ENCODE assay signal across 24 cellular contexts in genomic region chr3:150453353-150453752, GRCh38.
"Had no signal": no experiment of that assay in that cellular context is flagged by ENCODE, and none has a peak within 500 bp of the region (broad histone marks: within the 10 kb centered on the region; RNA-seq: fewer than 3 reads in every experiment).

No MANE protein-coding gene starts in this region.

- ATAC-seq: naive thymus-derived CD4-positive, alpha-beta T cell; natural killer cell treated with Interleukin-12 subunit alpha and Interleukin-12 subunit beta and Interleukin-15 and Interleukin-18, amount 100 ng/mL, for 72 hours; sciatic nerve; stimulated activated naive B cell treated with anti-CD40 and anti-IgM and Interleukin-4, amounts not matched to agents 10 μg/mL and 1 μg/mL and 100 μg/mL, for 72 hours; stimulated activated naive CD8-positive, alpha-beta T cell treated with anti-CD3 and anti-CD28 coated beads, Interleukin-15, Interleukin-2, amounts not matched to agents 100 U/mL and 50 U/mL, for 24 hours had no signal

- FAIRE-seq: kidney had no signal

- H3K27me3 Mint-ChIP-seq: naive thymus-derived CD4-positive, alpha-beta T cell; natural killer cell treated with Interleukin-12 subunit alpha and Interleukin-12 subunit beta and Interleukin-15 and Interleukin-18, amount 100 ng/mL, for 72 hours; progenitor cell of endocrine pancreas; stimulated activated naive B cell treated with anti-CD40 and anti-IgM and Interleukin-4, amounts not matched to agents 10 μg/mL and 1 μg/mL and 100 μg/mL, for 72 hours had no signal

- H3K4me1 ChIP-seq: testis had no signal

- H3K9me3 ChIP-seq: left ventricle myocardium inferior, ovary, right atrium auricular region, stomach, testis, thyroid gland, uterus had no signal

- H3K9me3 Mint-ChIP-seq: mesothelial cell of epicardium; naive thymus-derived CD4-positive, alpha-beta T cell; natural killer cell treated with Interleukin-12 subunit alpha and Interleukin-12 subunit beta and Interleukin-15 and Interleukin-18, amount 100 ng/mL, for 72 hours; stimulated activated naive B cell treated with anti-CD40 and anti-IgM and Interleukin-4, amounts not matched to agents 10 μg/mL and 1 μg/mL and 100 μg/mL, for 72 hours had no signal

- H3K27ac Mint-ChIP-seq: mesothelial cell of epicardium; natural killer cell treated with Interleukin-12 subunit alpha and Interleukin-12 subunit beta and Interleukin-15 and Interleukin-18, amount 100 ng/mL, for 72 hours; progenitor cell of endocrine pancreas; stimulated activated naive B cell treated with anti-CD40 and anti-IgM and Interleukin-4, amounts not matched to agents 10 μg/mL and 1 μg/mL and 100 μg/mL, for 72 hours had no signal

- DNase-seq: hippocampal formation; kidney; left ventricle myocardium inferior; mesendoderm; naive thymus-derived CD4-positive, alpha-beta T cell; ovary; stimulated activated CD4-positive, alpha-beta T cell treated with anti-CD3 and anti-CD28 coated beads, Interleukin-12 subunit alpha, Interleukin-12 subunit beta, amount 100 ng/mL, for 4 hours; stimulated activated CD4-positive, alpha-beta T cell treated with anti-CD3 and anti-CD28 coated beads, Interleukin-15, amount 100 ng/mL, for 24 hours; stimulated activated CD4-positive, alpha-beta T cell treated with anti-CD3 and anti-CD28 coated beads, Interleukin-2, amount 100 ng/mL, for 24 hours; stimulated activated CD4-positive, alpha-beta T cell treated with anti-CD3 and anti-CD28 coated beads, Interleukin-4, amount 100 ng/mL, for 1 hour; stimulated activated naive B cell treated with anti-CD40 and anti-IgM and Interleukin-4, amounts not matched to agents 10 μg/mL and 1 μg/mL and 100 μg/mL, for 72 hours; stimulated activated naive CD8-positive, alpha-beta T cell treated with anti-CD3 and anti-CD28 coated beads, Interleukin-15, Interleukin-2, amounts not matched to agents 100 U/mL and 50 U/mL, for 24 hours; stomach; testis; thyroid gland; trophoblast cell; uterus had no signal

- H3K4me3 ChIP-seq: left ventricle myocardium inferior, lung, ovary, right atrium auricular region, skin epidermis, stomach, testis, thyroid gland, uterus had no signal

- H3K36me3 ChIP-seq: ovary, right atrium auricular region, uterus had no signal

- H3K4me3 Mint-ChIP-seq: mesothelial cell of epicardium; naive thymus-derived CD4-positive, alpha-beta T cell; natural killer cell treated with Interleukin-12 subunit alpha and Interleukin-12 subunit beta and Interleukin-15 and Interleukin-18, amount 100 ng/mL, for 72 hours; stimulated activated naive B cell treated with anti-CD40 and anti-IgM and Interleukin-4, amounts not matched to agents 10 μg/mL and 1 μg/mL and 100 μg/mL, for 72 hours had no signal

- H3K27me3 ChIP-seq: ovary, right atrium auricular region, stomach, testis, thyroid gland, uterus had no signal

- H3K27ac ChIP-seq: left ventricle myocardium inferior, ovary, right atrium auricular region, skin epidermis, stomach, testis, thyroid gland, uterus had no signal
